Comparison of ENCODE assay signal across 23 cellular contexts in the genomic region with DNA sequence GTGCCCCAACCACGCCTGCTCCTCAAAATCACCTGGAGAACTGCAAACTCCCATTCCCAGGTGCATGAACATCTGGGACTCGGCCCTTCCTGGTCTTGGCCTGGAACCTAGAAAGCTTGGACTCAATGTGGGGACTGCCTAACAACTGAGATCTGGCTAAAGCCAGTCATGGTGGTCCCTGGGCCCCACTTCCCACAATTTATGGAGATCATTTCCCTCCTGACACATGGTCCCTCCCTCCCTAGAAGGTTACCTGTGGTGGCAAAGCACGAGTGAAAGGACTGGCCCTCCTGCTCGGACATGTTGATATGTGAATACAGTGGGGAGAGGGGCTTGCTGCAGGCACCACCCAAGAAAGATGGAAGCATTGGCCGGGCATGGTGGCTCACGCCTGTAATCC.
"Had no signal": no experiment of that assay in that cellular context is flagged by ENCODE, and none has a peak within 500 bp of the region (broad histone marks: within the 10 kb centered on the region; RNA-seq: fewer than 3 reads in every experiment).

No MANE protein-coding gene starts in this region.

- H3K4me3 Mint-ChIP-seq: activated CD4-positive, alpha-beta T cell treated with anti-CD3 and anti-CD28 coated beads, Interleukin-2, amount 10 ng/mL, durations not matched to agents 7 days and 5 days; dendritic cell treated with granulocyte-macrophage colony-stimulating factor and Interleukin-4, amounts not matched to agents 40 ng/mL and 50 ng/mL, for 4 days; immature natural killer cell; neural progenitor cell had no signal

- DNase-seq: activated CD4-positive, alpha-beta T cell treated with anti-CD3 and anti-CD28 coated beads, Interleukin-2, amount 10 ng/mL, durations not matched to agents 7 days and 5 days; activated CD8-positive, alpha-beta memory T cell treated with anti-CD3 and anti-CD28 coated beads, Interleukin-2, amount 50 U/mL, for 4 hours; activated gamma-delta T cell treated with Interleukin-2 at 50 U/mL for 16 hours; activated T-cell treated with anti-CD3 and anti-CD28 coated beads, Interleukin-2, amount 50 U/mL, for 48 hours; effector CD8-positive, alpha-beta T cell; heart right ventricle; immature natural killer cell; left ventricle myocardium superior; naive thymus-derived CD4-positive, alpha-beta T cell; pancreas; stimulated activated CD4-positive, alpha-beta T cell treated with anti-CD3 and anti-CD28 coated beads, Interleukin-4, amount 100 ng/mL, for 4 hours; stimulated activated naive CD4-positive, alpha-beta T cell treated with Interleukin-2 at 50 U/mL for 16 hours; tibial artery had no signal

- H2AFZ ChIP-seq: neural progenitor cell had no signal

- H3K9me3 ChIP-seq: adrenal gland, breast epithelium, esophagus muscularis mucosa, gastroesophageal sphincter, heart right ventricle, mucosa of descending colon, pancreas, right lobe of liver, tibial artery had no signal

- H3K36me3 Mint-ChIP-seq: activated naive CD4-positive, alpha-beta T cell treated with anti-CD3 and anti-CD28 coated beads, Interleukin-2, amount 50 U/mL, for 72 hours; immature natural killer cell had no signal

- H3K4me3 ChIP-seq: adrenal gland, breast epithelium, esophagus muscularis mucosa, gastroesophageal sphincter, heart right ventricle, mucosa of descending colon, neural progenitor cell, pancreas, right lobe of liver, tibial artery had no signal

- H3K27ac Mint-ChIP-seq: activated CD4-positive, alpha-beta T cell treated with anti-CD3 and anti-CD28 coated beads, Interleukin-2, amount 10 ng/mL, durations not matched to agents 7 days and 5 days; neural progenitor cell had no signal

- H3K4me1 ChIP-seq: breast epithelium had no signal

- H3K27ac ChIP-seq: breast epithelium, esophagus muscularis mucosa, gastroesophageal sphincter, neural progenitor cell, pancreas, right lobe of liver had no signal

- H3K27me3 ChIP-seq: adrenal gland, breast epithelium, esophagus muscularis mucosa, gastroesophageal sphincter, heart right ventricle, neural progenitor cell, pancreas, right lobe of liver, tibial artery had no signal

- H3K36me3 ChIP-seq: adrenal gland, breast epithelium, esophagus muscularis mucosa, gastroesophageal sphincter, heart right ventricle, neural progenitor cell, pancreas, right lobe of liver, tibial artery had no signal

- H3K27me3 Mint-ChIP-seq: activated CD4-positive, alpha-beta T cell treated with anti-CD3 and anti-CD28 coated beads, Interleukin-2, amount 10 ng/mL, durations not matched to agents 7 days and 5 days; dendritic cell treated with granulocyte-macrophage colony-stimulating factor and Interleukin-4, amounts not matched to agents 40 ng/mL and 50 ng/mL, for 4 days; naive thymus-derived CD4-positive, alpha-beta T cell had no signal

- H3K4me2 ChIP-seq: neural progenitor cell had no signal

- H3K9ac ChIP-seq: neural progenitor cell had no signal

- ATAC-seq: activated CD4-positive, CD25-positive, alpha-beta regulatory T cell treated with anti-CD3 and anti-CD28 coated beads, Interleukin-2, amount 50 U/mL, for 24 hours; activated naive CD4-positive, alpha-beta T cell treated with anti-CD3 and anti-CD28 coated beads, Interleukin-2, amount 50 U/mL, for 72 hours; gastroesophageal sphincter; left ventricle myocardium superior; mucosa of descending colon; naive thymus-derived CD4-positive, alpha-beta T cell had no signal

- H3K9me3 Mint-ChIP-seq: activated CD4-positive, alpha-beta T cell treated with anti-CD3 and anti-CD28 coated beads, Interleukin-2, amount 10 ng/mL, durations not matched to agents 7 days and 5 days; immature natural killer cell; naive thymus-derived CD4-positive, alpha-beta T cell; neural progenitor cell had no signal
